29 cellular contexts compared by ENCODE assay signal in the genomic region with DNA sequence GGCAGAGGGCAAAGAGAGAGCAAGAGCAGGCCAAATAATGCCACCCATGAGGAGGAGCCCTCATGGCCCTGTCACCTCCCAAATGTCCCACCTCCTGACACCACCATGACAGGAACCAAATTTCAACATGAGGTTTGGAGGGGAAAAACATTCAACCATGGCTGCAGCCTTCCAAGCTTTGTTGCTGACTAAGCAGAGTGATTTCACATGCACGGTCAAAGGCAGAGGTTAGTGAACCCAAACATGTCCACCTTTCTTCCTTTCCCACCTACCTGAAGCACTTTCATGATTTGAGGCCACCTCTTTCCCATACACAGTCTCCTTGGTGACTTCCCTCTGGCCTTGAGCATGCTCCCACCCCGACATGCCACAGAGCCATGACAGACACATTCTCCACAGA.
"Had no signal": no experiment of that assay in that cellular context is flagged by ENCODE, and none has a peak within 500 bp of the region (broad histone marks: within the 10 kb centered on the region; RNA-seq: fewer than 3 reads in every experiment).

No MANE protein-coding gene starts in this region.

- H3K36me3 Mint-ChIP-seq: immature natural killer cell, mesothelial cell of epicardium had no signal

- H3K4me1 ChIP-seq: colonic mucosa, esophagus squamous epithelium, gastrocnemius medialis, heart right ventricle, left lung, lower lobe of right lung had no signal

- DNase-seq: colonic mucosa; cortex of kidney; effector CD8-positive, alpha-beta T cell; effector memory CD8-positive, alpha-beta T cell; endodermal cell; erythroblast; esophagus squamous epithelium; foreskin fibroblast; foreskin melanocyte; gastrocnemius medialis; glutamatergic neuron; head of caudate nucleus; heart right ventricle; hypothalamus; immature natural killer cell; islet precursor cell; kidney; kidney glomerular epithelial cell; left colon; left lung; left ventricle myocardium superior; lower lobe of right lung; mesenchymal stem cell; mucosa of descending colon had no signal

- H3K9me3 Mint-ChIP-seq: dendritic cell treated with granulocyte-macrophage colony-stimulating factor and Interleukin-4, amounts not matched to agents 40 ng/mL and 50 ng/mL, for 4 days; effector memory CD8-positive, alpha-beta T cell; endodermal cell; immature natural killer cell; mesothelial cell of epicardium had no signal

- ATAC-seq: effector memory CD8-positive, alpha-beta T cell; esophagus mucosa; gastrocnemius medialis; heart right ventricle; left colon; left lung; left ventricle myocardium superior; lower lobe of right lung; mucosa of descending colon had no signal

- FAIRE-seq: endometrium, kidney had no signal

- H3K27ac ChIP-seq: colonic mucosa, epithelial cell of prostate, esophagus squamous epithelium, gastrocnemius medialis, heart right ventricle, left lung, lower lobe of right lung had no signal

- H3K27ac Mint-ChIP-seq: dendritic cell treated with granulocyte-macrophage colony-stimulating factor and Interleukin-4, amounts not matched to agents 40 ng/mL and 50 ng/mL, for 4 days; endodermal cell; immature natural killer cell; mesothelial cell of epicardium had no signal

- H3K9me3 ChIP-seq: colonic mucosa, esophagus squamous epithelium, gastrocnemius medialis, heart right ventricle, left lung, lower lobe of right lung, mucosa of descending colon had no signal

- H3K4me3 ChIP-seq: colonic mucosa, esophagus squamous epithelium, gastrocnemius medialis, heart right ventricle, left lung, lower lobe of right lung, mucosa of descending colon had no signal

- H3K4me3 Mint-ChIP-seq: dendritic cell treated with granulocyte-macrophage colony-stimulating factor and Interleukin-4, amounts not matched to agents 40 ng/mL and 50 ng/mL, for 4 days; effector memory CD8-positive, alpha-beta T cell; endodermal cell; immature natural killer cell; mesothelial cell of epicardium had no signal

- H3K4me1 Mint-ChIP-seq: immature natural killer cell, mesothelial cell of epicardium had no signal

- H3K27me3 ChIP-seq: colonic mucosa, esophagus squamous epithelium, gastrocnemius medialis, heart right ventricle had no signal

- H3K36me3 ChIP-seq: colonic mucosa, esophagus squamous epithelium, gastrocnemius medialis, heart right ventricle, left lung, lower lobe of right lung had no signal
